10 cellular contexts compared by ENCODE assay signal in the genomic region with DNA sequence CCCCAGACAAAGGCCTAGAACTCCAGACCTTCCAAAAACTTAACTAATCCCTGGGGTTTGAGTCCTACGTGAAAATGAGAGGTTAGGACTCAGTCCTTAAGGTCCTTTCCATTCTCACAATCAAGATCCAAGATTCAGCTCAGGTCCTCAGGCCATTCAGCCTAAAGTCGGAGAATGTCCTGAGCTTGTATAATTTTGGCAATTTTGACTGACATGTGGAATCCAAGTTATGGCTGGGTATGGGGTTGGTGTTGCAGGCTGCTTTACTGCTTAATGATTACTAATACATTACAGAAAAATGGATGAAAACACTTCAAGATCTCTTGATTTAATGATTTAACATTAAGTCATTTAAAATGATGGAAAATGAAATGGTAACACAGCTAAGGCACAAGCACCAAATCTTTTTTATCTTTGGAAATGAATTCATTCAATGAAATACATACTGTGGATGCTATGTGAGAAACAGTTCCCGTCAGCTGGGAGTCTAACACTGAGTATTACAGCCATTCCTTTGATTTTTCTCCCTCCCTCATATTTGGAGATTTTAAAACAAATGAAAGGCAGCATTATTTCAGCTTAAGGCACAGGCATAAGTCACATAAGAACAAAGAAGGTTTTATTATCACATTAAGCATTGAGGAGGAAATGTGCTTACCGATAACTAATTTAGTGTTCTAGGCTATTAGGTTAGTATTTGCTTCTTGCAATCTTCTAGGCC. TPM values are rescaled to one million over a fixed set of nuclear protein-coding genes. Genes with fewer than 3 reads are reported as not detected.
DNase-seq lines count a peak whose midpoint lies in the region; ATAC-seq and TF ChIP-seq lines count a peak whose summit lies in the region.
"Had no signal": no experiment of that assay in that cellular context is flagged by ENCODE, and none has a peak within 500 bp of the region (broad histone marks: within the 10 kb centered on the region; RNA-seq: fewer than 3 reads in every experiment).

No MANE protein-coding gene starts in this region.

- peaks cover 13% of the 10 kb centered on the region for H3K4me1 ChIP-seq in CD8-positive, alpha-beta memory T cell (ENCODE audit: insufficient read depth, low read length)
- H3K4me1 ChIP-seq in PC-3 (ENCODE audit: insufficient read depth, low read length) (peaks cover 17% of the 10 kb centered on the region; the same call in 1 of the 2 replicates), endocrine pancreas (ENCODE audit: control insufficient read depth, insufficient read depth, low read length) (peaks cover 8% of the 10 kb centered on the region), parathyroid adenoma (peaks cover 10% of the 10 kb centered on the region)

- no peaks in the 10 kb centered on the region for H3K36me3 ChIP-seq in CD8-positive, alpha-beta memory T cell (ENCODE audit: insufficient read depth, low read length)
- H3K36me3 ChIP-seq in PC-3 (ENCODE audit: low read depth, low read length): no peaks in the 10 kb centered on the region
- H3K36me3 ChIP-seq in endocrine pancreas (ENCODE audit: control insufficient read depth, insufficient read depth, low read length): no peaks in the 10 kb centered on the region
- H3K36me3 ChIP-seq in parathyroid adenoma (ENCODE audit: control insufficient read depth, insufficient read depth, low read length): no peaks in the 10 kb centered on the region

- TF ChIP-seq CTCF in PC-3 (conservative IDR thresholded peaks at IDR 0.05; ENCODE audit: low read depth, low read length) (no peak), parathyroid adenoma (IDR thresholded peaks at IDR 0.05) (no peak), lower leg skin (IDR thresholded peaks at IDR 0.05) (no peak)

- ATAC-seq in PC-3 (no peak), GM21447 (IDR thresholded peaks at IDR 0.05; ENCODE audit: unreplicated experiment) (no peak), GM18498 (IDR thresholded peaks at IDR 0.05; ENCODE audit: unreplicated experiment) (no peak)

- no peak for DNase-seq in CD8-positive, alpha-beta memory T cell
- DNase-seq in PC-3: no peak
- no peak for DNase-seq in lower leg skin (ENCODE audit: low spot score in 2 of 2)
- no peak for DNase-seq in substantia nigra (lab: John Stamatoyannopoulos, UW)
- DNase-seq: effector memory CD4-positive, alpha-beta T cell; stimulated activated CD4-positive, alpha-beta T cell treated with anti-CD3 and anti-CD28 coated beads, Interleukin-15, amount 100 ng/mL, for 24 hours had no signal

- H3K9ac ChIP-seq in PC-3 (ENCODE audit: low read length) (peak overlapping the region; percentile 50; the same call in 1 of the 2 replicates), endocrine pancreas (ENCODE audit: control insufficient read depth, insufficient read depth, low read length) (no peak overlapping the region), parathyroid adenoma (no peak overlapping the region)

- H3K4me1 Mint-ChIP-seq in CD8-positive, alpha-beta memory T cell: peaks cover 46 to 56% (median 52%) of the 10 kb centered on the region in 3 donors

- no TSS peak for BruUV-seq in PC-3 (replicated peaks; lab: Mats Ljungman, UMichigan)

- CTCF ChIA-PET in CD8-positive, alpha-beta memory T cell (lab: Charles Lee): interaction anchor here (1.2 to 2.4 kb wide), 9 partner anchors 8 to 111 kb away, joined by 3 to 14 read pairs (median 4); no protein-coding TSS in a partner anchor
- CTCF ChIA-PET in PC-3 (lab: Charles Lee): no interaction called here

- peaks cover 0 to 7% of the 10 kb centered on the region in 2 donors for H3K27me3 Mint-ChIP-seq in CD8-positive, alpha-beta memory T cell

- intact Hi-C loops in PC-3 (cut with micrococcal nuclease) (no loop called here), lower leg skin (cut with DNase I; ENCODE audit: low total_unique reads) (no loop called here)

- peak overlapping the region in 4 of 8 donors; percentile 27 to 97 (median 72) for H3K27ac Mint-ChIP-seq in CD8-positive, alpha-beta memory T cell

- no peak for TF ChIP-seq POLR2A in lower leg skin (IDR thresholded peaks at IDR 0.05)

- H3K27me3 ChIP-seq in CD8-positive, alpha-beta memory T cell (ENCODE audit: insufficient read depth, low read length, poor library complexity, severe bottlenecking): no peaks in the 10 kb centered on the region
- H3K27me3 ChIP-seq in PC-3 (ENCODE audit: low read length) (no peaks in the 10 kb centered on the region), endocrine pancreas (ENCODE audit: control insufficient read depth, insufficient read depth, low read length) (no peaks in the 10 kb centered on the region), parathyroid adenoma (ENCODE audit: control insufficient read depth, insufficient read depth, low read length) (no peaks in the 10 kb centered on the region)

- no peaks in the 10 kb centered on the region for H3K9me3 Mint-ChIP-seq in CD8-positive, alpha-beta memory T cell

- WGBS in lower leg skin, 2 donors: 36 to 42% methylated on average over 4 of the region's 4 CpGs

- POLR2A ChIA-PET in CD8-positive, alpha-beta memory T cell (lab: Charles Lee): interaction anchor here (1.2 to 1.3 kb wide), 2 partner anchors 25 to 27 kb away, joined by 3 to 6 read pairs; no protein-coding TSS in a partner anchor
- POLR2A ChIA-PET in PC-3 (lab: Charles Lee; ENCODE audit: unreplicated experiment): no interaction called here

- H3K9me2 ChIP-seq in PC-3 (replicated peaks; ENCODE audit: low read length): no peaks in the 10 kb centered on the region

- no peaks in the 10 kb centered on the region for H3F3A ChIP-seq in PC-3 (ENCODE audit: low read length, unreplicated experiment)

- no peaks in the 10 kb centered on the region for H4K20me1 ChIP-seq in PC-3 (ENCODE audit: low read length)

- peak overlapping the region; percentile 3 for H3K4me3 ChIP-seq in CD8-positive, alpha-beta memory T cell (ENCODE audit: low read length)
- peak overlapping the region; percentile 73 for H3K4me3 ChIP-seq in PC-3 (ENCODE audit: low read length)
- H3K4me3 ChIP-seq in endocrine pancreas (ENCODE audit: control insufficient read depth, insufficient read depth, low read length): peak overlapping the region; percentile 86
- peak overlapping the region; percentile 80 for H3K4me3 ChIP-seq in parathyroid adenoma (ENCODE audit: low read depth, low read length)
- H3K4me3 ChIP-seq in lower leg skin (ENCODE audit: low read depth, poor library complexity, severe bottlenecking): no peak overlapping the region

- peak overlapping the region; percentile 74 for H3K27ac ChIP-seq in CD8-positive, alpha-beta memory T cell (ENCODE audit: low read depth, low read length)
- no peak overlapping the region for H3K27ac ChIP-seq in PC-3 (ENCODE audit: low read length)
- H3K27ac ChIP-seq in parathyroid adenoma: peak overlapping the region; percentile 84
- no peak overlapping the region for H3K27ac ChIP-seq in substantia nigra (ENCODE audit: low read depth, low read length, poor library complexity, severe bottlenecking)

- peak overlapping the region; percentile 97 to 100 (median 99) for H3K4me3 Mint-ChIP-seq in CD8-positive, alpha-beta memory T cell

- peaks cover 0 to 8% (median 4%) of the 10 kb centered on the region in 3 donors for H3K36me3 Mint-ChIP-seq in CD8-positive, alpha-beta memory T cell

- no peaks in the 10 kb centered on the region for H3K9me3 ChIP-seq in CD8-positive, alpha-beta memory T cell (ENCODE audit: low read length)
- no peaks in the 10 kb centered on the region for H3K9me3 ChIP-seq in PC-3 (ENCODE audit: low read length)
- no peaks in the 10 kb centered on the region for H3K9me3 ChIP-seq in endocrine pancreas (ENCODE audit: control insufficient read depth, low read length)
- H3K9me3 ChIP-seq in parathyroid adenoma (ENCODE audit: control insufficient read depth, low read length): no peaks in the 10 kb centered on the region

- H2AFZ ChIP-seq in PC-3 (ENCODE audit: low read length) (no peak overlapping the region), parathyroid adenoma (no peak overlapping the region)

- H3K4me2 ChIP-seq in PC-3 (ENCODE audit: low read length) (peak overlapping the region; percentile 91), parathyroid adenoma (ENCODE audit: low read length) (peak overlapping the region; percentile 75)

- H3K79me2 ChIP-seq in PC-3 (ENCODE audit: low read length): peaks cover 15% of the 10 kb centered on the region
- H3K79me2 ChIP-seq in parathyroid adenoma: peaks cover 42% of the 10 kb centered on the region

RNA-seq across cellular contexts. Expression of a gene that starts 1.3 kb away (rescaled TPM):
- 1 to 10 TPM; 6.5 to 7.2 TPM for total RNA-seq in CD8-positive, alpha-beta memory T cell
- 5.8 TPM for polyA plus RNA-seq in CD8-positive, alpha-beta memory T cell
- total RNA-seq in PC-3 (2014; rRNA removed): 4.1 and 5.9 TPM in 2 replicates
- total RNA-seq in lower leg skin: 10 to 100 TPM in 1 of 4 donors, 1 to 10 TPM in 3; 5.1 to 12.7 (median 7.7) TPM

Comparison
In these comparisons a context has a peak if more than half of its experiments do, and no peak if none do; other contexts are left out.
1. H3K27ac ChIP-seq: peak in CD8-positive, alpha-beta memory T cell (single experiment) and parathyroid adenoma (single experiment); none in PC-3 (single experiment) and substantia nigra (single experiment).